Comparison of ENCODE assay signal across 8 cellular contexts in the genomic region with DNA sequence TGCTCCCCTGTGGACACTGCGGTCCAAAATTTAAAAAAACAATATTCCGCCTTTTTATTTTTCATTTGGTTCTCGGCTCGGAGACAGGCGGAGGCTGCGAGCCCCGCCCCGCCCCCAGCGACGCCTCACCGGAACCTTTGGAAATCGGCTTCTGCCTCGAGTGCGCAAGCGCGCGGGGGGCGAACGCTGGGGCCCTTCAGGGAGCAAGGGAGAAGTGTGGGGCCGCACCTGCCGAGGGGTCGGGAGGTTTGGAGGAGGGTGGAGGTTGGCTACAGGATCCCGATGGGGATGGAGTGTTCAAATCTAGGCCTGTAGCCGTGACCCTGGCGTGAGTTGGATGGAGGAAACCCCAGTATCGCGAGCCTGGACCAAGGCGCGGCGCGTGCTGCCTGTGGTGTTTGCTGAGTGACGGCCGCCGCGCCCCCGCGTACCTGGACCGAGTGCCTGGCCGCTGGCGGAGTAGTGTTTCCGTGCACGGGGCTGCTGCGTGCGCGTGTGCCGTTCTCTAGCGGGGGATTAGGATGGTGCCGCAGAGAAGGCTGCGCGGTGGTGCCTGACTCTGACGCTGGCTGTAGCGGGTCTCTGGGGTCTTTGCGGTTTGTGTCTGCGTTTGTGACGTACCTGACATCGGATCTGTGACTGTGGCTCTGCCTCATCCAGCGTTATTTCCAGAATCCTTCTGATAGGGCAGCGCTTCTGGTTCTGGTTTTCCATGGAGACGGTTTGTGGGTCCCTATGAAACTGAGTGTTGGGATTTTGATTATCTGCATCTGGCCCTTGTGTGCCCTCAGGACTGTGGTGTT. TPM values are rescaled to one million over a fixed set of nuclear protein-coding genes. Genes with fewer than 3 reads are reported as not detected.
DNase-seq lines count a peak whose midpoint lies in the region; ATAC-seq, FAIRE-seq and TF ChIP-seq lines count a peak whose summit lies in the region.

No MANE protein-coding gene starts in this region.

- WGBS in thymus = under 1% methylated on average over 59 of the region's 59 CpGs

- no peaks in the 10 kb centered on the region for H3K27me3 Mint-ChIP-seq in IgD-negative memory B cell
- no peaks in the 10 kb centered on the region for H3K27me3 Mint-ChIP-seq in osteocyte (ENCODE audit: unreplicated experiment)

- peak; percentile 56 for ATAC-seq in GM21515 (IDR thresholded peaks at IDR 0.05; ENCODE audit: unreplicated experiment)
- peak; percentile 82 to 85 for ATAC-seq in activated naive CD4-positive, alpha-beta T cell treated with anti-CD3 and anti-CD28 coated beads, Interleukin-2, amount 50 U/mL, for 72 hours

- no peaks in the 10 kb centered on the region for H3K36me3 ChIP-seq in thymus (ENCODE audit: control insufficient read depth, insufficient read depth)

- H3K27ac Mint-ChIP-seq in IgD-negative memory B cell = peak overlapping the region; percentile 96 to 98 (median 98)
- H3K27ac Mint-ChIP-seq in activated naive CD4-positive, alpha-beta T cell treated with anti-CD3 and anti-CD28 coated beads, Interleukin-2, amount 50 U/mL, for 72 hours = peak overlapping the region; percentile 99
- H3K27ac Mint-ChIP-seq in osteocyte (ENCODE audit: unreplicated experiment) = peak overlapping the region; percentile 96

- no peaks in the 10 kb centered on the region for H3K9me3 ChIP-seq in thymus (ENCODE audit: control insufficient read depth)

- H3K4me1 Mint-ChIP-seq in IgD-negative memory B cell (peaks cover 18 to 25% (median 21%) of the 10 kb centered on the region in 3 donors), osteocyte (ENCODE audit: unreplicated experiment) (peaks cover 27% of the 10 kb centered on the region)

- H3K27ac ChIP-seq in thymus (ENCODE audit: low read depth) = peak overlapping the region; percentile 89

- TF ChIP-seq CTCF in D721Med (IDR thresholded peaks at IDR 0.05; ENCODE audit: insufficient read depth, missing control alignments) = no peak
- TF ChIP-seq CTCF in osteocyte (IDR thresholded peaks at IDR 0.05) = no peak

- in situ Hi-C loops in SK-MEL-5 (cut with HindIII; ENCODE audit: low pct_unique_long_range_greater_than_20kb, low sequenced_read_pairs) = no loop called here

- no peak for FAIRE-seq in D721Med (lab: Jason Lieb, UNC)

- peak overlapping the region; percentile 53 for H3K4me3 ChIP-seq in thymus (ENCODE audit: low read length)

- DNase-seq in D721Med (ENCODE audit: insufficient read length, low spot score) (peak; percentile 57), SK-MEL-5 (ENCODE audit: low read depth, low spot score) (peak; percentile 73), head of caudate nucleus (peak; percentile 58 to 94 (median 89)), osteocyte (ENCODE audit: extremely low spot score, unreplicated experiment) (peak; percentile 93)
- DNase-seq in activated naive CD4-positive, alpha-beta T cell treated with anti-CD3 and anti-CD28 coated beads, Interleukin-2, amount 50 U/mL, for 72 hours (ENCODE audit: low spot score in 2 of 2) = peak; percentile 80 to 89

- H3K4me3 Mint-ChIP-seq in IgD-negative memory B cell = peak overlapping the region; percentile 94 to 99 (median 96)
- peak overlapping the region; percentile 97 for H3K4me3 Mint-ChIP-seq in osteocyte (ENCODE audit: unreplicated experiment)

- no peaks in the 10 kb centered on the region for H3K27me3 ChIP-seq in thymus (ENCODE audit: control insufficient read depth, insufficient read depth)

- H3K36me3 Mint-ChIP-seq in IgD-negative memory B cell (peaks cover 7% of the 10 kb centered on the region), osteocyte (ENCODE audit: unreplicated experiment) (peaks cover 11% of the 10 kb centered on the region)
- H3K36me3 Mint-ChIP-seq in activated naive CD4-positive, alpha-beta T cell treated with anti-CD3 and anti-CD28 coated beads, Interleukin-2, amount 50 U/mL, for 72 hours = peaks cover 36 to 53% of the 10 kb centered on the region in 2 donors

- peaks cover 0 to 1% (median 0%) of the 10 kb centered on the region in 3 donors for H3K9me3 Mint-ChIP-seq in IgD-negative memory B cell
- H3K9me3 Mint-ChIP-seq in activated naive CD4-positive, alpha-beta T cell treated with anti-CD3 and anti-CD28 coated beads, Interleukin-2, amount 50 U/mL, for 72 hours = peaks cover 0 to 27% of the 10 kb centered on the region in 2 donors
- H3K9me3 Mint-ChIP-seq in osteocyte (ENCODE audit: unreplicated experiment) = peaks cover 16% of the 10 kb centered on the region

- intact Hi-C loops in head of caudate nucleus (cut with DNase I) = no loop called here

- peaks cover 4% of the 10 kb centered on the region for H3K4me1 ChIP-seq in thymus (ENCODE audit: control insufficient read depth, insufficient read depth, low read length)

RNA-seq across cellular contexts. Expression of gene ZFP30, which starts 0.6 kb away (rescaled TPM):
- polyA plus RNA-seq in IgD-negative memory B cell = 2.4 TPM
- 7.8 and 8.7 TPM in 2 replicates for total RNA-seq in SK-MEL-5 (2014; rRNA removed; shearing (Covaris generic))
- 1.5 and 3.0 TPM in 2 replicates for polyA plus RNA-seq in SK-MEL-5 (2015; cell fraction: cytosol; rRNA removed)
- polyA plus RNA-seq in SK-MEL-5 (2015; cell fraction: nucleus; rRNA removed) = 4.5 and 4.8 TPM in 2 replicates
- 10 to 100 TPM; 11.6 to 12.4 TPM for total RNA-seq in activated naive CD4-positive, alpha-beta T cell treated with anti-CD3 and anti-CD28 coated beads, Interleukin-2, amount 50 U/mL, for 72 hours
- total RNA-seq in osteocyte = 16.0 and 18.0 TPM in 2 replicates
- polyA plus RNA-seq in thymus = 7.4 TPM

Comparison
In these comparisons a context has a peak if more than half of its experiments do, and no peak if none do; other contexts are left out.
1. Peak in every context shown above with its lines: DNase-seq, ATAC-seq, H3K4me3 ChIP-seq and H3K27ac ChIP-seq.